Comparison of ENCODE assay signal across 15 cellular contexts in genomic region chr5:34609951-34610431, GRCh38. TPM values are rescaled to one million over a fixed set of nuclear protein-coding genes. Genes with fewer than 3 reads are reported as not detected.
DNase-seq lines count a peak whose midpoint lies in the region; ATAC-seq, FAIRE-seq and TF ChIP-seq lines count a peak whose summit lies in the region.
"Had no signal": no experiment of that assay in that cellular context is flagged by ENCODE, and none has a peak within 500 bp of the region (broad histone marks: within the 10 kb centered on the region; RNA-seq: fewer than 3 reads in every experiment).

No MANE protein-coding gene starts in this region.

- TF ChIP-seq POLR2A in A549 (IDR thresholded peaks at IDR 0.05; ENCODE audit: low read length) (no peak), sigmoid colon (IDR thresholded peaks at IDR 0.05) (no peak)

- H3K27ac ChIP-seq in A549 (peak overlapping the region; percentile 76 to 90), mesodermal cell (ENCODE audit: low read depth, low read length, severe bottlenecking) (peak overlapping the region; percentile 78), sigmoid colon (peak overlapping the region in 2 of 4 donors; percentile 74 to 82)

- TF ChIP-seq RAD21 in A549 (conservative IDR thresholded peaks at IDR 0.05 in 1 of 2, IDR thresholded peaks at IDR 0.05 in 1 of 2) = no peak

- peaks cover 41% of the 10 kb centered on the region for H3K4me1 ChIP-seq in A549
- peaks cover 25% of the 10 kb centered on the region for H3K4me1 ChIP-seq in mesodermal cell (ENCODE audit: control insufficient read depth, insufficient read depth, low read length, poor library complexity, severe bottlenecking)
- H3K4me1 ChIP-seq in sigmoid colon = peaks cover 0 to 29% (median 14%) of the 10 kb centered on the region in 4 donors

- TF ChIP-seq CTCF in A549 (IDR thresholded peaks at IDR 0.05) (no peak), bronchial epithelial cell (IDR thresholded peaks at IDR 0.05; ENCODE audit: insufficient read depth, low read length, severe bottlenecking) (no peak), sigmoid colon (IDR thresholded peaks at IDR 0.05) (no peak)

- no peaks in the 10 kb centered on the region for H3K9me3 ChIP-seq in A549
- no peaks in the 10 kb centered on the region for H3K9me3 ChIP-seq in mesodermal cell (ENCODE audit: control insufficient read depth, low read length)
- H3K9me3 ChIP-seq in sigmoid colon = no peaks in the 10 kb centered on the region

- ATAC-seq in A549 = no peak
- ATAC-seq in GM21528 (IDR thresholded peaks at IDR 0.05; ENCODE audit: low FRiP score, unreplicated experiment) = no peak
- no peak for ATAC-seq in HG02938 (IDR thresholded peaks at IDR 0.05; ENCODE audit: unreplicated experiment)
- ATAC-seq: GM12878, natural killer cell had no signal

- H3K36me3 ChIP-seq in bronchial epithelial cell (ENCODE audit: control insufficient read depth, insufficient read depth, low read length) (no peaks in the 10 kb centered on the region), mesodermal cell (ENCODE audit: control insufficient read depth, insufficient read depth, low read length) (no peaks in the 10 kb centered on the region), sigmoid colon (no peaks in the 10 kb centered on the region)

- intact Hi-C loops in sigmoid colon (cut with DNase I) = loop anchor here (5.0 kb wide), 1 partner anchor 42 kb away; no protein-coding TSS in a partner anchor

- no peak for DNase-seq in A549 (ENCODE audit: low read depth in 1 of 2, low spot score in 1 of 2)
- DNase-seq in LHCN-M2 (ENCODE audit: low read depth) = peak; percentile 31
- DNase-seq in bronchial epithelial cell (ENCODE audit: low read depth) = peak; percentile 42
- DNase-seq in GM19240 (ENCODE audit: insufficient read length, low spot score) = no peak
- DNase-seq in sigmoid colon = no peak
- DNase-seq: activated CD4-positive, alpha-beta T cell treated with anti-CD3 and anti-CD28 coated beads, Interleukin-2, amount 10 ng/mL, durations not matched to agents 7 days and 5 days; activated effector memory CD4-positive, alpha-beta T cell treated with anti-CD3 and anti-CD28 coated beads, Interleukin-2, amount 50 U/mL, for 16 hours; immature natural killer cell; natural killer cell; NCI-H2081 treated with DMSO at 0.1 percent for 48 hours had no signal

- POLR2A ChIA-PET in A549 (lab: Yijun Ruan, JAX) = interaction anchor here (2.7 to 2.8 kb wide), 2 partner anchors 24 to 46 kb away, joined by 9 to 22 read pairs; partner anchors contain the start of gene RAI14

- FAIRE-seq in A549 (lab: Jason Lieb, UNC) (no peak), bronchial epithelial cell (lab: Jason Lieb, UNC) (no peak)
- FAIRE-seq: colon, GM12878 had no signal

- H3K4me2 ChIP-seq in A549 = peak overlapping the region; percentile 66

- CTCF ChIA-PET in A549 (lab: Yijun Ruan, JAX) = interaction anchor here (1.2 to 3.0 kb wide), 3 partner anchors 48 to 87 kb away, joined by 3 to 13 read pairs (median 3); no protein-coding TSS in a partner anchor

- TF ChIP-seq EP300 in A549 (IDR thresholded peaks at IDR 0.05) (no peak), sigmoid colon (IDR thresholded peaks at IDR 0.05) (no peak)

- H3K27me3 ChIP-seq in bronchial epithelial cell (ENCODE audit: control insufficient read depth, insufficient read depth, low read length) (no peaks in the 10 kb centered on the region), sigmoid colon (no peaks in the 10 kb centered on the region)

- WGBS in A549 (ENCODE audit: missing lambda C conversion rate) = 88% methylated on average over 6 of the region's 6 CpGs
- 20 to 43% methylated on average over 1 of the region's 6 CpGs for WGBS in mesodermal cell (ENCODE audit: insufficient coverage in 2 of 2), 2 experiments
- 91 to 95% methylated on average over 6 of the region's 6 CpGs for WGBS in sigmoid colon, 2 donors

- no peak overlapping the region for H3K4me3 ChIP-seq in A549
- no peak overlapping the region for H3K4me3 ChIP-seq in bronchial epithelial cell (ENCODE audit: low read depth, low read length)
- no peak overlapping the region for H3K4me3 ChIP-seq in mesodermal cell (ENCODE audit: extremely low read depth, insufficient read depth, low read length, poor library complexity, severe bottlenecking)
- no peak overlapping the region for H3K4me3 ChIP-seq in sigmoid colon
- H3K4me3 ChIP-seq: GM12878 had no signal

TF ChIP-seq in A549, 52 proteins besides CTCF, POLR2A, EP300 and RAD21:
- TF ChIP-seq ZNF302 (CRISPR knock-in tag; IDR thresholded peaks at IDR 0.05) = no peak
- TF ChIP-seq PHF8 (IDR thresholded peaks at IDR 0.05; ENCODE audit: borderline replicate concordance, low read depth) = no peak
- no peak for TF ChIP-seq HOXB5 (CRISPR knock-in tag; IDR thresholded peaks at IDR 0.05)
- no peak for TF ChIP-seq FOSL2 (IDR thresholded peaks at IDR 0.05)
- TF ChIP-seq FOSL2 (CRISPR knock-in tag; IDR thresholded peaks at IDR 0.05) = no peak
- TF ChIP-seq RFX5 (IDR thresholded peaks at IDR 0.05) = no peak

RNA-seq across cellular contexts. Expression of gene RAI14, which starts 46.1 kb away (rescaled TPM):
- polyA plus RNA-seq in A549 (2011; rRNA removed) (97.7 and 113 TPM in 2 replicates), A549 (2017; fragmentation: RNase III; extraction: RNeasy Plus Mini Kit Qiagen cat#74134 plus additional on column Dnase treatment) (71.9 to 76.7 TPM (median 75.3 TPM) in 3 replicates), sigmoid colon (10 to 100 TPM in 2 of 3 donors, 1 to 10 TPM in 1; 6.7 to 17.6 (median 13.2) TPM)
- polyA plus RNA-seq in A549 (2012; cell fraction: cytosol; rRNA removed) = 65.8 and 66.3 TPM in 2 replicates
- polyA plus RNA-seq in A549 (2012; cell fraction: nucleus; rRNA removed) = 39.6 and 43.3 TPM in 2 replicates
- polyA minus RNA-seq in A549 (2011; rRNA and poly(A)+ RNA removed) = 168 and 240 TPM in 2 replicates
- total RNA-seq in LHCN-M2 (2014; rRNA removed) (64.1 and 72.7 TPM in 2 replicates), bronchial epithelial cell (28.8 and 60.0 TPM in 2 replicates), sigmoid colon (10 to 100 TPM; 23.4 to 89.5 (median 53.4) TPM)
- polyA plus RNA-seq in LHCN-M2 (2012) = 46.8 TPM
- polyA plus RNA-seq in mesodermal cell (2013, experiment 1 of 2) = 76.7 TPM
- polyA plus RNA-seq in mesodermal cell (2013, experiment 2 of 2) = 79.3 TPM

Comparison
In these comparisons a context has a peak if more than half of its experiments do, and no peak if none do; other contexts are left out.
1. DNase-seq: peak in LHCN-M2 (single experiment) and bronchial epithelial cell (single experiment); none in A549 (0 of 2), GM19240 (single experiment) and sigmoid colon (single experiment).